Comparison of ENCODE assay signal across 31 cellular contexts in the genomic region with DNA sequence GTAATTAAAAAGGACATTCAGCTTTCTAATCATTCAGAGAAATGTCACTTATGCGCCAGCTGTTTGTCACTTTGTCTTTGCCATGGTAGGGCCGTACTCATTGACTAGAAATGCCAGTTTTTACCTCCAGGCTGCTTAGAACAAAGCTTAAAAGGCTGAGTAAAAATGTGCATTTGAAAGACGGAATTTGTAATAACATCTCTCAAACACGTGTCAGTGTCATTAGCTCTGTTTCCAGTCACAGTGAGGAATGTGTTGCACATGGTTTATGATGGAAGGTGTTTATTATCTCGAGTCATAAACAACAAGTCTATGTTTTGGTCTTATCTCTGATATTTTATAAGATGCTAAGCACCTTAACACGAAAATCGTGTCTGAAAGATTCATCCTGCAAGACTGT.
"Had no signal": no experiment of that assay in that cellular context is flagged by ENCODE, and none has a peak within 500 bp of the region (broad histone marks: within the 10 kb centered on the region; RNA-seq: fewer than 3 reads in every experiment).

No MANE protein-coding gene starts in this region.

- H3K9ac ChIP-seq: SK-N-SH had no signal

- H3K4me2 ChIP-seq: PC-9, SK-N-SH had no signal

- ATAC-seq: Panc1, Right ventricle myocardium inferior had no signal

- H2AFZ ChIP-seq: PC-9 had no signal

- FAIRE-seq: RCC 7860 had no signal

- H3K9me3 ChIP-seq: MG63, SJSA1 had no signal

- H3K4me1 ChIP-seq: SJSA1 had no signal

- DNase-seq: Karpas-422, MG63, NCI-H1048, NCI-H1092 treated with DMSO at 0.1 percent for 48 hours, NCI-H1105 treated with DMSO at 0.1 percent for 48 hours, NCI-H1436, NCI-H146, NCI-H1694, NCI-H187, NCI-H1930, NCI-H2029 treated with DMSO at 0.1 percent for 48 hours, NCI-H2081 treated with DMSO at 0.1 percent for 48 hours, NCI-H2171 treated with DMSO at 0.1 percent for 48 hours, NCI-H2227 treated with DMSO at 0.1 percent for 48 hours, NCI-H345, NCI-H446, NCI-H510A treated with DMSO at 0.1 percent for 48 hours, NCI-H524 treated with DMSO at 0.1 percent for 48 hours, NCI-H526 treated with DMSO at 0.1 percent for 48 hours, NCI-H774, PC-9, SHP77, SIG-M5, SK-N-SH, SW 1271, T-helper 1 cell had no signal

- H3K27me3 ChIP-seq: MG63, SJSA1 had no signal

- H3K27ac ChIP-seq: PC-9, RWPE1, SJSA1 had no signal

- H3K36me3 ChIP-seq: MG63, SJSA1 had no signal

- H3K4me3 ChIP-seq: MG63, PC-9, SJSA1 had no signal
